ENCODE assay signal across 9 cellular contexts in the genomic region with DNA sequence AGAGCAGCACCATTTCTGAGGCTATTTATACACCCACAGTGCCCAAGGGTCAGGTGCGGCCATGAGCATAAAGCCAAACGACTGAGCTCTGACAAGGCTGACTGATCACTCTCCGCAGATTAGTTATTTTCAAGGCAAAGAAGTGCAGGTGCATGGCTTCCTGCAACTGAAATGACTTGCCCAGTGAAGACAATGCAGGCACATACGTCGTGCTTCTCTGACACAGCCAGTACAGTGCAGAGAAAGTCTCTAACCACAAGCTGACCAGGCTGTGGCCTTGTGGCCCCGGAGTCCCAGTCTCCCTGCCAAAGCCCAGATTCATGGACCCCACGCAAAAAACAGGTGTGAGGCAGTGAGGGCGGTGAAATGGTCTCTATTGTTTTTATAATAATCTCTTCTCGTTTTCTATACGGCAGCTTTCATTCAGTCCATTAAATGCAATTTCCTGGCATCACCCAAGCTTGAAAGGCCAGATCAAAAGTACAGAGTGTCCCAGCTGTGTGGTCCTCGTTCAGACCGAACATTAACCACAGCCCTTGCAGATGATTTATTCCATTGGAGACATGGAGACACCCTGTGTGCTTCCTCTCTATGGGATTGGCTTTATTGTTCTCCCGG.
DNase-seq lines count a peak whose midpoint lies in the region; ATAC-seq and TF ChIP-seq lines count a peak whose summit lies in the region.
"Had no signal": no experiment of that assay in that cellular context is flagged by ENCODE, and none has a peak within 500 bp of the region (broad histone marks: within the 10 kb centered on the region; RNA-seq: fewer than 3 reads in every experiment).

No MANE protein-coding gene starts in this region.

- CTCF ChIA-PET in GM10248 (lab: Yijun Ruan, JAX) = interaction anchor here (0.9 to 1.8 kb wide), 6 partner anchors 11 to 447 kb away, joined by 3 to 8 read pairs (median 3); partner anchors contain the start of gene ID2
- CTCF ChIA-PET in activated CD4-positive, alpha-beta memory T cell treated with anti-CD3 and anti-CD28 coated beads for 36 hours (lab: Charles Lee) = no interaction called here

- peaks cover 2% of the 10 kb centered on the region for H3K4me1 ChIP-seq in GM23248 (ENCODE audit: insufficient read depth)

- H2AFZ ChIP-seq in GM23248 = no peak overlapping the region

- 86 to 89% methylated on average over 13 of the region's 13 CpGs for WGBS in GM23248 (ENCODE audit: low coverage in 1 of 2, low lambda C conversion rate in 2 of 2, missing lambda C conversion rate in 2 of 2), 2 experiments

- H3K27ac Mint-ChIP-seq in dendritic cell treated with granulocyte-macrophage colony-stimulating factor and Interleukin-4, amounts not matched to agents 40 ng/mL and 50 ng/mL, for 4 days = peak overlapping the region; percentile 84
- no peak overlapping the region for H3K27ac Mint-ChIP-seq in activated CD4-positive, alpha-beta memory T cell treated with anti-CD3 and anti-CD28 coated beads for 36 hours

- in situ Hi-C loops in GM23248 (cut with MboI) = no loop called here

- no peak overlapping the region for H3K4me2 ChIP-seq in GM23248 (ENCODE audit: unreplicated experiment)

- H3F3A ChIP-seq in GM23248 (ENCODE audit: insufficient read depth) = no peaks in the 10 kb centered on the region

- no peaks in the 10 kb centered on the region for H3K36me3 Mint-ChIP-seq in dendritic cell treated with granulocyte-macrophage colony-stimulating factor and Interleukin-4, amounts not matched to agents 40 ng/mL and 50 ng/mL, for 4 days (ENCODE audit: low read depth)
- H3K36me3 Mint-ChIP-seq in activated CD4-positive, alpha-beta memory T cell treated with anti-CD3 and anti-CD28 coated beads for 36 hours = no peaks in the 10 kb centered on the region

- H3K4me1 Mint-ChIP-seq in dendritic cell treated with granulocyte-macrophage colony-stimulating factor and Interleukin-4, amounts not matched to agents 40 ng/mL and 50 ng/mL, for 4 days (ENCODE audit: low read depth) = peaks cover 58% of the 10 kb centered on the region
- H3K4me1 Mint-ChIP-seq in activated CD4-positive, alpha-beta memory T cell treated with anti-CD3 and anti-CD28 coated beads for 36 hours (ENCODE audit: low read depth) = peaks cover 14% of the 10 kb centered on the region

- DNase-seq in GM10248 (ENCODE audit: extremely low spot score) = peak; percentile 74
- no peak for DNase-seq in stimulated activated CD4-positive, alpha-beta T cell treated with anti-CD3 and anti-CD28 coated beads, Interleukin-2, amount 100 ng/mL, for 24 hours
- DNase-seq in NCI-H2196 treated with DMSO at 0.1 percent for 48 hours (lab: John Stamatoyannopoulos, UW; ENCODE audit: unreplicated experiment) = no peak
- no peak for DNase-seq in activated CD4-positive, alpha-beta memory T cell treated with anti-CD3 and anti-CD28 coated beads for 36 hours
- no peak for DNase-seq in GM23248

- no peaks in the 10 kb centered on the region for H3K9me3 Mint-ChIP-seq in dendritic cell treated with granulocyte-macrophage colony-stimulating factor and Interleukin-4, amounts not matched to agents 40 ng/mL and 50 ng/mL, for 4 days
- no peaks in the 10 kb centered on the region for H3K9me3 Mint-ChIP-seq in activated CD4-positive, alpha-beta memory T cell treated with anti-CD3 and anti-CD28 coated beads for 36 hours

- H3K27ac ChIP-seq in GM23248 = no peak overlapping the region
- H3K27ac ChIP-seq: SK-N-MC had no signal

- no peaks in the 10 kb centered on the region for H4K20me1 ChIP-seq in GM23248 (ENCODE audit: insufficient read depth)

- no peak overlapping the region for H3K9ac ChIP-seq in GM23248

- no peaks in the 10 kb centered on the region for H3K9me3 ChIP-seq in GM23248 (ENCODE audit: low read depth)

- intact Hi-C loops in dendritic cell treated with granulocyte-macrophage colony-stimulating factor and Interleukin-4, amounts not matched to agents 40 ng/mL and 50 ng/mL, for 4 days (cut with micrococcal nuclease) = no loop called here
- intact Hi-C loops in activated CD4-positive, alpha-beta memory T cell treated with anti-CD3 and anti-CD28 coated beads for 36 hours (cut with micrococcal nuclease) = loop anchor here (5.0 kb wide), 1 partner anchor 303 kb away; no protein-coding TSS in a partner anchor

- peak; percentile 95 for ATAC-seq in GM19467 (IDR thresholded peaks at IDR 0.05; ENCODE audit: unreplicated experiment)
- peak; percentile 95 for ATAC-seq in HG03354 (IDR thresholded peaks at IDR 0.05; ENCODE audit: poor library complexity, severe bottlenecking, unreplicated experiment)

- TF ChIP-seq CTCF in GM10248 (IDR thresholded peaks at IDR 0.05; ENCODE audit: control extremely low read depth, extremely low read depth, low read depth, missing control alignments) = no peak

- H3K36me3 ChIP-seq in GM23248 (ENCODE audit: low read depth) = no peaks in the 10 kb centered on the region

- H3K9me2 ChIP-seq in GM23248 (ENCODE audit: insufficient read depth) = no peaks in the 10 kb centered on the region

- H3K4me3 Mint-ChIP-seq in dendritic cell treated with granulocyte-macrophage colony-stimulating factor and Interleukin-4, amounts not matched to agents 40 ng/mL and 50 ng/mL, for 4 days = no peak overlapping the region
- H3K4me3 Mint-ChIP-seq in activated CD4-positive, alpha-beta memory T cell treated with anti-CD3 and anti-CD28 coated beads for 36 hours = no peak overlapping the region

- peaks cover 3% of the 10 kb centered on the region for H3K27me3 Mint-ChIP-seq in dendritic cell treated with granulocyte-macrophage colony-stimulating factor and Interleukin-4, amounts not matched to agents 40 ng/mL and 50 ng/mL, for 4 days
- no peaks in the 10 kb centered on the region for H3K27me3 Mint-ChIP-seq in activated CD4-positive, alpha-beta memory T cell treated with anti-CD3 and anti-CD28 coated beads for 36 hours

- H3K27me3 ChIP-seq in GM23248 (replicated peaks; ENCODE audit: insufficient read depth) = no peaks in the 10 kb centered on the region

- no peaks in the 10 kb centered on the region for H3K79me2 ChIP-seq in GM23248 (ENCODE audit: insufficient read depth)

- POLR2A ChIA-PET in GM10248 (lab: Yijun Ruan, JAX) = interaction anchor here (0.7 to 2.2 kb wide), 3 partner anchors 67 to 447 kb away, joined by 3 to 24 read pairs (median 3); partner anchors contain the start of gene ID2
- POLR2A ChIA-PET in activated CD4-positive, alpha-beta memory T cell treated with anti-CD3 and anti-CD28 coated beads for 36 hours (lab: Charles Lee) = no interaction called here

- no peak overlapping the region for H3K4me3 ChIP-seq in GM23248
- H3K4me3 ChIP-seq: SK-N-MC had no signal
